8 cellular contexts compared by ENCODE assay signal in genomic region chr15:43440721-43441281, GRCh38. TPM values are rescaled to one million over a fixed set of nuclear protein-coding genes. Genes with fewer than 3 reads are reported as not detected.
DNase-seq lines count a peak whose midpoint lies in the region; ATAC-seq and TF ChIP-seq lines count a peak whose summit lies in the region.

No MANE protein-coding gene starts in this region.

- in situ Hi-C loops in G401 (cut with HindIII; ENCODE audit: low sequenced_read_pairs): no loop called here

- peak overlapping the region; percentile 65 for H3K4me3 Mint-ChIP-seq in activated naive CD4-positive, alpha-beta T cell treated with anti-CD3 and anti-CD28 coated beads, Interleukin-2, amount 50 U/mL, for 24 hours

- TF ChIP-seq CTCF in ovary (IDR thresholded peaks at IDR 0.05): peak in 2 of 3 donors; percentile 67 to 79

- peaks cover 11% of the 10 kb centered on the region for H3K4me1 Mint-ChIP-seq in activated naive CD4-positive, alpha-beta T cell treated with anti-CD3 and anti-CD28 coated beads, Interleukin-2, amount 50 U/mL, for 24 hours

- H3K36me3 ChIP-seq in ovary: no peaks in the 10 kb centered on the region

- no peaks in the 10 kb centered on the region for H3K4me1 ChIP-seq in ovary (ENCODE audit: insufficient read depth)

- no peaks in the 10 kb centered on the region for H3K27me3 Mint-ChIP-seq in activated naive CD4-positive, alpha-beta T cell treated with anti-CD3 and anti-CD28 coated beads, Interleukin-2, amount 50 U/mL, for 24 hours

- H3K4me3 ChIP-seq in ovary: no peak overlapping the region

- H3K9me3 Mint-ChIP-seq in activated naive CD4-positive, alpha-beta T cell treated with anti-CD3 and anti-CD28 coated beads, Interleukin-2, amount 50 U/mL, for 24 hours: no peaks in the 10 kb centered on the region

- ATAC-seq in HG02943 (IDR thresholded peaks at IDR 0.05; ENCODE audit: low read depth, unreplicated experiment): peak; percentile 72
- no peak for ATAC-seq in GM21737 (IDR thresholded peaks at IDR 0.05; ENCODE audit: unreplicated experiment)
- ATAC-seq in GM19467 (IDR thresholded peaks at IDR 0.05; ENCODE audit: unreplicated experiment): no peak

- intact Hi-C loops in ovary (cut with DNase I): no loop called here

- peak overlapping the region; percentile 93 for H3K27ac Mint-ChIP-seq in activated naive CD4-positive, alpha-beta T cell treated with anti-CD3 and anti-CD28 coated beads, Interleukin-2, amount 50 U/mL, for 24 hours

- H3K27ac ChIP-seq in ovary: peak overlapping the region in 1 of 2 donors; percentile 9

- H3K36me3 Mint-ChIP-seq in activated naive CD4-positive, alpha-beta T cell treated with anti-CD3 and anti-CD28 coated beads, Interleukin-2, amount 50 U/mL, for 24 hours: peaks cover 16% of the 10 kb centered on the region

- H3K27me3 ChIP-seq in ovary: no peaks in the 10 kb centered on the region

- DNase-seq in G401 (ENCODE audit: low spot score) (peak; percentile 90), NCI-H82 (lab: John Stamatoyannopoulos, UW) (peak; percentile 78), glomerular endothelial cell (ENCODE audit: extremely low read depth, low read depth, low spot score) (peak; percentile 88), ovary (peak in 3 of 5 donors; percentile 21 to 64 (median 39))

- 6 to 9% (median 8%) methylated on average over 4 of the region's 4 CpGs for WGBS in ovary, 3 donors

- no peak for TF ChIP-seq POLR2A in ovary (IDR thresholded peaks at IDR 0.05)

- no peak for TF ChIP-seq EP300 in ovary (IDR thresholded peaks at IDR 0.05)

- H3K9me3 ChIP-seq in ovary: no peaks in the 10 kb centered on the region

RNA-seq across cellular contexts. Expression of gene TP53BP1, which starts 52.2 kb away (rescaled TPM):
- 79.1 and 84.7 TPM in 2 replicates for total RNA-seq in G401 (2014; rRNA removed; shearing (Covaris generic))
- total RNA-seq in glomerular endothelial cell (41.6 and 62.0 TPM in 2 replicates), ovary (10 to 100 TPM; 29.7 to 72.1 (median 51.8) TPM)
- polyA plus RNA-seq in ovary: 10 to 100 TPM; 14.5 to 33.4 TPM

Comparison
In these comparisons a context has a peak if more than half of its experiments do, and no peak if none do; other contexts are left out.
1. DNase-seq: peak in every context shown above with its lines; median percentile 90 in G401; 88 in glomerular endothelial cell; 78 in NCI-H82; 39 in ovary.